Comparison of ENCODE assay signal across 1 cellular context in the genomic region with DNA sequence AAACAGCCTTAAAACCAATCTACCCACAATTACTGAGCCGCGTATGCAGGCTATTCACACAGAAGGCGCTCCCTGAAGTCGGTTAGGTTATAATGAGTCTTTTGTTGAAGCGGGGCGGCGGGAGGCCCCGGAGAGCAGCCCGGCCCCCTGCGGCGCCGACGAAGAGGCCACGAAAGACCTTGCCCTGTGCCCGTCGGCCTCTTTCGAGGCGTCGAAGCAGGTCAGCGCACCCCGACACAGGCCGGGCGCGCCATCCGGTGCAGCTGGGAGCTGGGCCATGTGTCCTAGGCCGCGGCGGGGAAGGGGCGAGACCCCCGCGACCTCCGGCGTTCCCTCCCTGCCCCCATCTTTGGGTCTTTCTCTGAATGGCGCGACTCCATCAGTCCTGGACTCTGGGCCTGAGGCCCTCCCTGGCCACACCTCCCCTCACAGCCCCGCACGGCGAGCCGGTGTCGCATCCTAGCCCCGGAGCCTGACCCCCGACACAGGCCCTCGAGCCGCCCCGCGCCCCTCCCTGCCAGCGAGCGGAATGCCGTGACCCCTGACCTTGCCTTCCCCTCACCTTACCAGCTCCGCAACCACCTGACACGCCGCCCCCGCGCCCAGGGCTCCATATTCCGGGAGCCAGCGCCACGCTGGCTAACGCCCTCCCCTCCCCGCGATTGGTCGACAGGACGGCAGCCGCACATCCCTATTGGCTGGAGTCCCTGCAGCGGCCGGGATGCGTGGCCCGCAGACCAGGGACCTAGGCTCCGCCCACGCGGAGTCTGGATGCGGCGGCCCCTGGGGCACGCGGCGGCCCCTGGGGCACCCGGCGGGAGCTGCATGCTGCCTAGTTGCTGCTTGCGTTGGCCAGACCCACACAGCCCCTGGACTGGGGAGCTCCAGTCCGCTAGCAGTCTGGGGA.
TF ChIP-seq lines count a peak whose summit lies in the region.

Gene SLC11A2 (minus strand): TSS at position 637 of the 907 bp plus-strand sequence. CDS start 15,656 bp downstream, outside the sequence.

TF ChIP-seq in HEK293, 187 proteins besides CTCF, POLR2A, EP300 and RAD21 (continued from another document and continues in another):
- TF ChIP-seq, protein P1, sequence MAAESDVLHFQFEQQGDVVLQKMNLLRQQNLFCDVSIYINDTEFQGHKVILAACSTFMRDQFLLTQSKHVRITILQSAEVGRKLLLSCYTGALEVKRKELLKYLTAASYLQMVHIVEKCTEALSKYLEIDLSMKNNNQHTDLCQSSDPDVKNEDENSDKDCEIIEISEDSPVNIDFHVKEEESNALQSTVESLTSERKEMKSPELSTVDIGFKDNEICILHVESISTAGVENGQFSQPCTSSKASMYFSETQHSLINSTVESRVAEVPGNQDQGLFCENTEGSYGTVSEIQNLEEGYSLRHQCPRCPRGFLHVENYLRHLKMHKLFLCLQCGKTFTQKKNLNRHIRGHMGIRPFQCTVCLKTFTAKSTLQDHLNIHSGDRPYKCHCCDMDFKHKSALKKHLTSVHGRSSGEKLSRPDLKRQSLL (tag by site-specific recombination; IDR thresholded peaks at IDR 0.05) = peak; percentile 96
- TF ChIP-seq ZNF266 (tag by site-specific recombination; IDR thresholded peaks at IDR 0.05; ENCODE audit: low read depth) = no peak
- peak; percentile 88 for TF ChIP-seq ZIC2 (tag by site-specific recombination; IDR thresholded peaks at IDR 0.05)
- TF ChIP-seq, protein P2, sequence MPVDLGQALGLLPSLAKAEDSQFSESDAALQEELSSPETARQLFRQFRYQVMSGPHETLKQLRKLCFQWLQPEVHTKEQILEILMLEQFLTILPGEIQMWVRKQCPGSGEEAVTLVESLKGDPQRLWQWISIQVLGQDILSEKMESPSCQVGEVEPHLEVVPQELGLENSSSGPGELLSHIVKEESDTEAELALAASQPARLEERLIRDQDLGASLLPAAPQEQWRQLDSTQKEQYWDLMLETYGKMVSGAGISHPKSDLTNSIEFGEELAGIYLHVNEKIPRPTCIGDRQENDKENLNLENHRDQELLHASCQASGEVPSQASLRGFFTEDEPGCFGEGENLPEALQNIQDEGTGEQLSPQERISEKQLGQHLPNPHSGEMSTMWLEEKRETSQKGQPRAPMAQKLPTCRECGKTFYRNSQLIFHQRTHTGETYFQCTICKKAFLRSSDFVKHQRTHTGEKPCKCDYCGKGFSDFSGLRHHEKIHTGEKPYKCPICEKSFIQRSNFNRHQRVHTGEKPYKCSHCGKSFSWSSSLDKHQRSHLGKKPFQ (tag by site-specific recombination; IDR thresholded peaks at IDR 0.05) = peak; percentile 56
- TF ChIP-seq, protein P3, sequence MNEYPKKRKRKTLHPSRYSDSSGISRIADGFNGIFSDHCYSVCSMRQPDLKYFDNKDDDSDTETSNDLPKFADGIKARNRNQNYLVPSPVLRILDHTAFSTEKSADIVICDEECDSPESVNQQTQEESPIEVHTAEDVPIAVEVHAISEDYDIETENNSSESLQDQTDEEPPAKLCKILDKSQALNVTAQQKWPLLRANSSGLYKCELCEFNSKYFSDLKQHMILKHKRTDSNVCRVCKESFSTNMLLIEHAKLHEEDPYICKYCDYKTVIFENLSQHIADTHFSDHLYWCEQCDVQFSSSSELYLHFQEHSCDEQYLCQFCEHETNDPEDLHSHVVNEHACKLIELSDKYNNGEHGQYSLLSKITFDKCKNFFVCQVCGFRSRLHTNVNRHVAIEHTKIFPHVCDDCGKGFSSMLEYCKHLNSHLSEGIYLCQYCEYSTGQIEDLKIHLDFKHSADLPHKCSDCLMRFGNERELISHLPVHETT (tag by site-specific recombination; IDR thresholded peaks at IDR 0.05) = peak; percentile 57; the same call in 1 of the 2 replicates
- TF ChIP-seq MEIS1 (CRISPR knock-in tag; IDR thresholded peaks at IDR 0.05; ENCODE audit: borderline replicate concordance) = no peak
- no peak for TF ChIP-seq RBAK (tag by site-specific recombination; IDR thresholded peaks at IDR 0.05)
- TF ChIP-seq AEBP2 (tag by site-specific recombination; IDR thresholded peaks at IDR 0.05; ENCODE audit: borderline replicate concordance) = peak; percentile 61; the same call in 1 of the 2 replicates
- TF ChIP-seq ZBTB26 (tag by site-specific recombination; optimal IDR thresholded peaks at IDR 0.05) = peak; percentile 93
- no peak for TF ChIP-seq ZNF292 (tag by site-specific recombination; IDR thresholded peaks at IDR 0.05; ENCODE audit: borderline replicate concordance, low read depth)
- no peak for TF ChIP-seq ZNF416 (tag by site-specific recombination; IDR thresholded peaks at IDR 0.05)
- no peak for TF ChIP-seq ZNF311 (tag by site-specific recombination; IDR thresholded peaks at IDR 0.05; ENCODE audit: borderline replicate concordance)
- TF ChIP-seq HIC1 (tag by site-specific recombination; IDR thresholded peaks at IDR 0.05) = peak; percentile 100
- peak; percentile 69 for TF ChIP-seq ZNF394 (tag by site-specific recombination; IDR thresholded peaks at IDR 0.05; ENCODE audit: borderline replicate concordance)
- peak; percentile 82 for TF ChIP-seq ZBTB44 (tag by site-specific recombination; IDR thresholded peaks at IDR 0.05)
- no peak for TF ChIP-seq ZSCAN18 (tag by site-specific recombination; IDR thresholded peaks at IDR 0.05)
- peak; percentile 92 for TF ChIP-seq GLIS1 (tag by site-specific recombination; IDR thresholded peaks at IDR 0.05)
- TF ChIP-seq BCL11B (tag by site-specific recombination; IDR thresholded peaks at IDR 0.05; ENCODE audit: low read depth) = peak; percentile 97
- no peak for TF ChIP-seq ZNF23 (tag by site-specific recombination; IDR thresholded peaks at IDR 0.05; ENCODE audit: borderline replicate concordance)
- TF ChIP-seq SALL2 (tag by site-specific recombination; IDR thresholded peaks at IDR 0.05; ENCODE audit: borderline replicate concordance) = no peak
- peak; percentile 94 for TF ChIP-seq ZBTB7A (tag by site-specific recombination; IDR thresholded peaks at IDR 0.05; ENCODE audit: low read depth)
- TF ChIP-seq, protein P4, sequence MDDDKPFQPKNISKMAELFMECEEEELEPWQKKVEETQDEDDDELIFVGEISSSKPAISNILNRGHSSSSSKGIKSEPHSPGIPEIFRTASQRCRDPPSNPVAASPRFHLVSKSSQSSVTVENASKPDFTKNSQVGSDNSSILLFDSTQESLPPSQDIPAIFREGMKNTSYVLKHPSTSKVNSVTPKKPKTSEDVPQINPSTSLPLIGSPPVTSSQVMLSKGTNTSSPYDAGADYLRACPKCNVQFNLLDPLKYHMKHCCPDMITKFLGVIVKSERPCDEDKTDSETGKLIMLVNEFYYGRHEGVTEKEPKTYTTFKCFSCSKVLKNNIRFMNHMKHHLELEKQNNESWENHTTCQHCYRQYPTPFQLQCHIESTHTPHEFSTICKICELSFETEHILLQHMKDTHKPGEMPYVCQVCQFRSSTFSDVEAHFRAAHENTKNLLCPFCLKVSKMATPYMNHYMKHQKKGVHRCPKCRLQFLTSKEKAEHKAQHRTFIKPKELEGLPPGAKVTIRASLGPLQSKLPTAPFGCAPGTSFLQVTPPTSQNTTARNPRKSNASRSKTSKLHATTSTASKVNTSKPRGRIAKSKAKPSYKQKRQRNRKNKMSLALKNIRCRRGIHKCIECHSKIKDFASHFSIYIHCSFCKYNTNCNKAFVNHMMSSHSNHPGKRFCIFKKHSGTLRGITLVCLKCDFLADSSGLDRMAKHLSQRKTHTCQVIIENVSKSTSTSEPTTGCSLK (tag by site-specific recombination; IDR thresholded peaks at IDR 0.05) = no peak
- peak; percentile 63 for TF ChIP-seq ZNF324 (tag by site-specific recombination; IDR thresholded peaks at IDR 0.05)
- 0 out of 2 replicates have a peak, but pooled peaks have one; percentile 40 for TF ChIP-seq ZNF366 (tag by site-specific recombination; conservative IDR thresholded peaks at IDR 0.05)
- no peak for TF ChIP-seq ZNF175 (tag by site-specific recombination; IDR thresholded peaks at IDR 0.05)
- no peak for TF ChIP-seq ZNF514 (tag by site-specific recombination; IDR thresholded peaks at IDR 0.05)
- no peak for TF ChIP-seq ZNF404 (tag by site-specific recombination; IDR thresholded peaks at IDR 0.05)
- peak; percentile 92 for TF ChIP-seq SP7 (tag by site-specific recombination; IDR thresholded peaks at IDR 0.05)
- TF ChIP-seq ZNF398 (tag by site-specific recombination; IDR thresholded peaks at IDR 0.05) = peak; percentile 81
- TF ChIP-seq OSR2 (tag by site-specific recombination; IDR thresholded peaks at IDR 0.05) = peak; percentile 89
- TF ChIP-seq PRDM6 (tag by site-specific recombination; IDR thresholded peaks at IDR 0.05) = no peak
